8 cellular contexts compared by ENCODE assay signal in the genomic region with DNA sequence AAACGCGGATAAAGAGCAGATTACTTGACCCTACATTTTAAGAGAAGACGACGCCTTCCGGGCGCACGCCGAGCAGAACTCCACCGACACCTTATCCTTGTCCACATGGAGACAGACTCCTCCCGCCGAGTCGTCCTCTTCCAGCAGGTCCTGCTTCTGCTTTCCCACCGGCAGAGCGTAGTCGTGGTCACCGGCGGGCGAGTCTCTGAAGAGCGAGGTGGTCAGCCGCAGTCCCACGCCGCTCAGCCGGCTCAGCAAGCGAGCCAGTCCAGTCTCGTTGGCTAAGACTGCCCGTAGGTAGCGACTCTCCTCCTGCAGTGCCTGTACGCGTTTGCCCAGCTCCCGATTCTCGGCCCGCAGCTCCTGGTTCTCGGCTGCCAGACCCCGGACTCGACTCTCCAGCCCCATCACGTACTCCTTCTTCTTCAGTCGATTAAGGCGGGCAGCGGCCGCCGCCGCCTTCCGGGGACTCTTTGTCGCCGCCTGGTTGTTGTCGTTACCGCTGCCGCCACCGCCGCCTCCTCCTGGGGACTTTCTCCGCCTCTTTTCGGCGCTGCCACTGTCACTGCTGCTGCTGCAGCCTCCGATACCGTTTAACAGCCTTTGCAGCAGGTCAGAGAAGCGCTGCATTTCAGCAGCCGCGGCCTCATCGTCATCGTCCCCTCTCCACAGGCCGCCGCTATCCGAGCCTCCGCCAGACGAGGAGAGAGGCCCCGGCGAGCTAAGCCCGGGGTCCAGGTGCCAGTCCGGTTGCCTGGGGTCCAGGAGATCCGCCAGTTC. TPM values are rescaled to one million over a fixed set of nuclear protein-coding genes. Genes with fewer than 3 reads are reported as not detected.
DNase-seq lines count a peak whose midpoint lies in the region; ATAC-seq, FAIRE-seq and TF ChIP-seq lines count a peak whose summit lies in the region.

No MANE protein-coding gene starts in this region.

- in situ Hi-C loops in mammary epithelial cell (cut with MboI; ENCODE audit: low sequenced_read_pairs in 2 of 2), result loop anchor here in 1 of 2 donors (10.0 kb wide), 1 partner anchor 161 kb away; no protein-coding TSS in a partner anchor

- TF ChIP-seq CTCF in A549 (IDR thresholded peaks at IDR 0.05), result peak; percentile 40; the same call in 2 of the 3 replicates
- no peak for TF ChIP-seq CTCF in WI38 (IDR thresholded peaks at IDR 0.05; ENCODE audit: low read depth, low read length)
- TF ChIP-seq CTCF in mammary epithelial cell (conservative IDR thresholded peaks at IDR 0.05 in 1 of 2, IDR thresholded peaks at IDR 0.05 in 1 of 2; ENCODE audit: extremely low read depth in 1 of 2, insufficient read depth in 1 of 2, low read depth in 1 of 2, low read length in 2 of 2), result peak in 1 of 2 donors; percentile 48
- peak in 2 of 3 experiments; percentile 43 to 46 for TF ChIP-seq CTCF in keratinocyte (optimal IDR thresholded peaks at IDR 0.05 in 1 of 3, IDR thresholded peaks at IDR 0.05 in 1 of 3, conservative IDR thresholded peaks at IDR 0.05 in 1 of 3; ENCODE audit: extremely low read depth in 1 of 3, insufficient read depth in 2 of 3, low read length in 3 of 3)

- H4K20me1 ChIP-seq in mammary epithelial cell (ENCODE audit: insufficient read depth, low read length) (peaks cover 8% of the 10 kb centered on the region), keratinocyte (ENCODE audit: control insufficient read depth, extremely low read depth, insufficient read depth, low read length) (peaks cover 20% of the 10 kb centered on the region)

- CTCF ChIA-PET in A549 (lab: Yijun Ruan, JAX) (interaction anchor here (0.8 to 2.8 kb wide), 9 partner anchors 13 to 180 kb away, joined by 3 to 11 read pairs (median 4); a partner anchor contains a TSS), mammary epithelial cell (lab: Charles Lee; ENCODE audit: low non-redundant PET) (interaction anchor here (0.6 kb wide), 1 partner anchor 15 kb away, joined by 3 read pairs; no protein-coding TSS in a partner anchor)

- FAIRE-seq in A549 (lab: Jason Lieb, UNC) (no peak), keratinocyte (lab: Jason Lieb, UNC) (no peak)

- H3K79me2 ChIP-seq in mammary epithelial cell (ENCODE audit: insufficient read depth, low read length), result peaks cover 58% of the 10 kb centered on the region
- H3K79me2 ChIP-seq in keratinocyte (ENCODE audit: control insufficient read depth, insufficient read depth, low read length), result peaks cover 58% of the 10 kb centered on the region

- WGBS in A549 (ENCODE audit: missing lambda C conversion rate), result 2% methylated on average over 42 of the region's 70 CpGs
- WGBS in mammary epithelial cell (ENCODE audit: low coverage, missing lambda C conversion rate), result under 1% methylated on average over 47 of the region's 70 CpGs

- H3K4me2 ChIP-seq in A549 (peak overlapping the region; percentile 94), mammary epithelial cell (ENCODE audit: insufficient read depth, low read depth, low read length) (peak overlapping the region; percentile 90), keratinocyte (ENCODE audit: control insufficient read depth, extremely low read depth, insufficient read depth, low read depth, low read length) (peak overlapping the region; percentile 95)

- peaks cover 10% of the 10 kb centered on the region for H3K36me3 ChIP-seq in mammary epithelial cell (ENCODE audit: insufficient read depth, low read length)
- H3K36me3 ChIP-seq in keratinocyte (ENCODE audit: control insufficient read depth in 2 of 2, extremely low read depth in 1 of 2, insufficient read depth in 2 of 2, low read length in 2 of 2), result no peaks in the 10 kb centered on the region

- BruUV-seq in mammary epithelial cell (replicated peaks; lab: Mats Ljungman, UMichigan), result no TSS peak

- no peaks in the 10 kb centered on the region for H3K9me1 ChIP-seq in keratinocyte (ENCODE audit: control insufficient read depth, extremely low read depth, insufficient read depth, low read length)

- TF ChIP-seq POLR2A in A549 (IDR thresholded peaks at IDR 0.05; ENCODE audit: low read length) (no peak), GM18505 (IDR thresholded peaks at IDR 0.05; ENCODE audit: borderline replicate concordance, extremely low read depth, insufficient read depth, insufficient read length) (peak; percentile 62)

- H3K27ac ChIP-seq in A549, result peak overlapping the region; percentile 95 to 96
- H3K27ac ChIP-seq in mammary epithelial cell (ENCODE audit: insufficient read depth, low read depth, low read length), result peak overlapping the region; percentile 93
- H3K27ac ChIP-seq in keratinocyte (ENCODE audit: control insufficient read depth, insufficient read depth, low read length), result peak overlapping the region; percentile 95

- POLR2A ChIA-PET in A549 (lab: Yijun Ruan, JAX), result interaction anchor here (1.1 to 3.7 kb wide), 10 partner anchors 8 to 846 kb away, joined by 3 to 37 read pairs (median 4); a partner anchor contains a TSS

- intact Hi-C loops in mammary epithelial cell (cut with micrococcal nuclease), result loop anchor here (1.0 to 2.0 kb wide), 3 partner anchors 35 to 162 kb away; a partner anchor contains a TSS

- dilution Hi-C loops in mammary epithelial cell (cut with HindIII; ENCODE audit: low sequenced_read_pairs), result no loop called here
- dilution Hi-C loops in keratinocyte (cut with MboI; ENCODE audit: extremely low pct_ligation_motif_present, low sequenced_read_pairs), result no loop called here

- H2AFZ ChIP-seq in mammary epithelial cell (ENCODE audit: low read depth, low read length) (peak overlapping the region; percentile 79), keratinocyte (ENCODE audit: control insufficient read depth, low read length) (peak overlapping the region; percentile 75)

- H3K4me3 ChIP-seq in A549, result peak overlapping the region; percentile 87
- peak overlapping the region; percentile 84 for H3K4me3 ChIP-seq in WI38 (ENCODE audit: low read depth, low read length)
- peak overlapping the region; percentile 69 to 89 (median 88) for H3K4me3 ChIP-seq in mammary epithelial cell (replicated peaks in 1 of 3; ENCODE audit: insufficient read depth in 1 of 3, low read depth in 2 of 3, low read length in 3 of 3)
- H3K4me3 ChIP-seq in keratinocyte (ENCODE audit: control insufficient read depth in 2 of 3, extremely low read depth in 1 of 3, insufficient read depth in 2 of 3, low read depth in 1 of 3, low read length in 3 of 3), result peak overlapping the region; percentile 80 to 95 (median 86)

- DNase-seq in A549 (ENCODE audit: low read depth in 1 of 2, low spot score in 1 of 2) (peak; percentile 52 to 76), NCI-H187 (lab: John Stamatoyannopoulos, UW) (peak; percentile 35 to 38), mammary epithelial cell (peak; percentile 60), keratinocyte (ENCODE audit: low read depth, low spot score) (no peak)
- DNase-seq in stimulated activated CD4-positive, alpha-beta T cell treated with anti-CD3 and anti-CD28 coated beads, Interleukin-15, amount 100 ng/mL, for 24 hours, result peak; percentile 88

- peak; percentile 15 to 22; a peak in 3 of 5 replicates for TF ChIP-seq RAD21 in A549 (conservative IDR thresholded peaks at IDR 0.05 in 1 of 2, IDR thresholded peaks at IDR 0.05 in 1 of 2)

- H3K9me3 ChIP-seq in A549 (no peaks in the 10 kb centered on the region), mammary epithelial cell (replicated peaks; ENCODE audit: insufficient read depth, low read length) (no peaks in the 10 kb centered on the region), keratinocyte (ENCODE audit: control insufficient read depth, low read depth, low read length) (no peaks in the 10 kb centered on the region)

- ATAC-seq in A549, result peak; percentile 72 to 80
- ATAC-seq in GM18505 (IDR thresholded peaks at IDR 0.05; ENCODE audit: unreplicated experiment), result peak; percentile 57
- peak; percentile 73 for ATAC-seq in HG02938 (IDR thresholded peaks at IDR 0.05; ENCODE audit: unreplicated experiment)

- peak overlapping the region; percentile 86 for H3K9ac ChIP-seq in mammary epithelial cell (ENCODE audit: insufficient read depth, low read length)
- peak overlapping the region; percentile 96 for H3K9ac ChIP-seq in keratinocyte (ENCODE audit: control insufficient read depth, extremely low read depth, insufficient read depth, low read length)

- H3K27me3 ChIP-seq in mammary epithelial cell (ENCODE audit: insufficient read depth, low read length) (no peaks in the 10 kb centered on the region), keratinocyte (ENCODE audit: control insufficient read depth, extremely low read depth, insufficient read depth, low read length) (no peaks in the 10 kb centered on the region)

- no peak for TF ChIP-seq EP300 in A549 (IDR thresholded peaks at IDR 0.05)

- H3K4me1 ChIP-seq in A549 (peaks cover 36% of the 10 kb centered on the region), mammary epithelial cell (ENCODE audit: insufficient read depth, low read length) (peaks cover 3% of the 10 kb centered on the region), keratinocyte (ENCODE audit: control insufficient read depth, extremely low read depth, insufficient read depth, low read length) (peaks cover 23% of the 10 kb centered on the region)

RNA-seq across cellular contexts. Expression of a gene that starts 1.0 kb away (rescaled TPM):
- 58.5 and 61.8 TPM in 2 replicates for polyA plus RNA-seq in A549 (2011; rRNA removed)
- 30.7 and 32.7 TPM in 2 replicates for polyA plus RNA-seq in A549 (2012; cell fraction: cytosol; rRNA removed)
- 99.6 and 113 TPM in 2 replicates for polyA plus RNA-seq in A549 (2012; cell fraction: nucleus; rRNA removed)
- 48.2 to 58.6 TPM (median 57.8 TPM) in 3 replicates for polyA plus RNA-seq in A549 (2017; fragmentation: RNase III; extraction: RNeasy Plus Mini Kit Qiagen cat#74134 plus additional on column Dnase treatment)
- polyA minus RNA-seq in A549 (2011; rRNA and poly(A)+ RNA removed), result 29.4 and 31.3 TPM in 2 replicates
- 10 to 100 TPM; 26.1 to 30.2 TPM for total RNA-seq in mammary epithelial cell
- 8.7 TPM for polyA plus RNA-seq in mammary epithelial cell
- 12.3 TPM for polyA minus RNA-seq in mammary epithelial cell
- polyA plus RNA-seq in keratinocyte, result 9.1 to 23.8 TPM (median 20.1 TPM) in 3 replicates
- 30.4 TPM for polyA plus RNA-seq in keratinocyte (2011; ENCODE audit: low read depth)
- polyA plus RNA-seq in keratinocyte (2011; cell fraction: cytosol; rRNA removed), result 2.5 and 4.2 TPM in 2 replicates
- 58.7 and 79.8 TPM in 2 replicates for polyA plus RNA-seq in keratinocyte (2011; cell fraction: nucleus; rRNA removed)
- polyA plus RNA-seq in keratinocyte (2012; ENCODE audit: low replicate concordance), result 9.6 and 20.4 TPM in 2 replicates
- polyA minus RNA-seq in keratinocyte, result 2.6 to 18.8 TPM (median 7.4 TPM) in 3 replicates
- 7.3 TPM for polyA minus RNA-seq in keratinocyte (2011; cell fraction: cytosol; rRNA and poly(A)+ RNA removed)
- polyA minus RNA-seq in keratinocyte (2011; cell fraction: nucleus; rRNA and poly(A)+ RNA removed), result 14.8 and 21.6 TPM in 2 replicates

RNA-seq across cellular contexts. Expression of a gene that starts 16.2 kb away (rescaled TPM):
- polyA plus RNA-seq in A549 (2011; rRNA removed), result 101 and 123 TPM in 2 replicates
- 34.9 and 41.4 TPM in 2 replicates for polyA plus RNA-seq in A549 (2012; cell fraction: cytosol; rRNA removed)
- polyA plus RNA-seq in A549 (2012; cell fraction: nucleus; rRNA removed), result 7.9 and 9.4 TPM in 2 replicates
- polyA plus RNA-seq in A549 (2017; fragmentation: RNase III; extraction: RNeasy Plus Mini Kit Qiagen cat#74134 plus additional on column Dnase treatment), result 74.9 to 79.4 TPM (median 76.2 TPM) in 3 replicates
- 9.0 and 11.4 TPM in 2 replicates for polyA minus RNA-seq in A549 (2011; rRNA and poly(A)+ RNA removed)
- total RNA-seq in mammary epithelial cell, result 10 to 100 TPM; 21.5 to 28.1 TPM
- polyA plus RNA-seq in mammary epithelial cell, result 30.2 TPM
- 7.3 TPM for polyA minus RNA-seq in mammary epithelial cell
- 32.9 to 70.2 TPM (median 45.3 TPM) in 3 replicates for polyA plus RNA-seq in keratinocyte
- polyA plus RNA-seq in keratinocyte (2011; ENCODE audit: low read depth), result 6.0 TPM
- 32.3 and 73.5 TPM in 2 replicates for polyA plus RNA-seq in keratinocyte (2011; cell fraction: cytosol; rRNA removed)
- polyA plus RNA-seq in keratinocyte (2011; cell fraction: nucleus; rRNA removed), result 15.7 and 24.8 TPM in 2 replicates
- 33.0 and 46.1 TPM in 2 replicates for polyA plus RNA-seq in keratinocyte (2012; ENCODE audit: low replicate concordance)
- polyA minus RNA-seq in keratinocyte, result 4.1 to 24.3 TPM (median 15.4 TPM) in 3 replicates
- polyA minus RNA-seq in keratinocyte (2011; cell fraction: cytosol; rRNA and poly(A)+ RNA removed), result 10.2 TPM
- polyA minus RNA-seq in keratinocyte (2011; cell fraction: nucleus; rRNA and poly(A)+ RNA removed), result 1.9 and 3.3 TPM in 2 replicates

RNA-seq across cellular contexts. Expression of a gene that starts 22.0 kb away (rescaled TPM):
- polyA plus RNA-seq in A549 (2011; rRNA removed), result 0.05 and 0.07 TPM in 2 replicates
- 0.03 TPM in 2 replicates for polyA plus RNA-seq in A549 (2012; cell fraction: cytosol; rRNA removed)
- polyA plus RNA-seq in A549 (2012; cell fraction: nucleus; rRNA removed), result 0.09 and 0.13 TPM in 2 replicates
- not detected in 3 replicates for polyA plus RNA-seq in A549 (2017; fragmentation: RNase III; extraction: RNeasy Plus Mini Kit Qiagen cat#74134 plus additional on column Dnase treatment)
- polyA minus RNA-seq in A549 (2011; rRNA and poly(A)+ RNA removed), result 0.29 and 0.33 TPM in 2 replicates
- total RNA-seq in mammary epithelial cell, result 1 to 10 TPM in 1 of 2 donors, under 1 TPM in 1; 0.56 to 2.0 TPM
- polyA plus RNA-seq in mammary epithelial cell, result not detected
- polyA minus RNA-seq in mammary epithelial cell, result not detected
- polyA plus RNA-seq in keratinocyte, result 0.09 to 0.54 TPM (median 0.31 TPM) in 3 replicates
- 0.81 TPM for polyA plus RNA-seq in keratinocyte (2011; ENCODE audit: low read depth)
- 0.13 and 0.22 TPM in 2 replicates for polyA plus RNA-seq in keratinocyte (2011; cell fraction: cytosol; rRNA removed)
- polyA plus RNA-seq in keratinocyte (2011; cell fraction: nucleus; rRNA removed), result 0.23 and 0.37 TPM in 2 replicates
- 0.23 and 0.36 TPM in 2 replicates for polyA plus RNA-seq in keratinocyte (2012; ENCODE audit: low replicate concordance)
- 0.30 to 0.32 TPM in 2 of 3 replicates, not detected in the other for polyA minus RNA-seq in keratinocyte
- not detected for polyA minus RNA-seq in keratinocyte (2011; cell fraction: cytosol; rRNA and poly(A)+ RNA removed)
- 1.2 TPM in 1 of 2 replicates, not detected in the other for polyA minus RNA-seq in keratinocyte (2011; cell fraction: nucleus; rRNA and poly(A)+ RNA removed)

RNA-seq across cellular contexts. Expression of a gene that starts 35.6 kb away (rescaled TPM):
- polyA plus RNA-seq in A549 (2011; rRNA removed), result 88.9 and 114 TPM in 2 replicates
- polyA plus RNA-seq in A549 (2012; cell fraction: cytosol; rRNA removed), result 27.6 and 30.6 TPM in 2 replicates
- 10.0 and 25.9 TPM in 2 replicates for polyA plus RNA-seq in A549 (2012; cell fraction: nucleus; rRNA removed)
- polyA plus RNA-seq in A549 (2017; fragmentation: RNase III; extraction: RNeasy Plus Mini Kit Qiagen cat#74134 plus additional on column Dnase treatment), result 70.6 to 82.4 TPM (median 75.0 TPM) in 3 replicates
- polyA minus RNA-seq in A549 (2011; rRNA and poly(A)+ RNA removed), result 10.7 and 15.5 TPM in 2 replicates
- total RNA-seq in mammary epithelial cell, result 10 to 100 TPM; 36.0 to 46.1 TPM
- polyA plus RNA-seq in mammary epithelial cell, result 40.3 TPM
- 29.4 TPM for polyA minus RNA-seq in mammary epithelial cell
- polyA plus RNA-seq in keratinocyte, result 52.6 to 105 TPM (median 65.6 TPM) in 3 replicates
- polyA plus RNA-seq in keratinocyte (2011; ENCODE audit: low read depth), result 16.8 TPM
- 67.2 and 133 TPM in 2 replicates for polyA plus RNA-seq in keratinocyte (2011; cell fraction: cytosol; rRNA removed)
- 45.5 and 62.4 TPM in 2 replicates for polyA plus RNA-seq in keratinocyte (2011; cell fraction: nucleus; rRNA removed)
- 50.2 and 63.8 TPM in 2 replicates for polyA plus RNA-seq in keratinocyte (2012; ENCODE audit: low replicate concordance)
- polyA minus RNA-seq in keratinocyte, result 1.9 to 25.6 TPM (median 14.6 TPM) in 3 replicates
- polyA minus RNA-seq in keratinocyte (2011; cell fraction: cytosol; rRNA and poly(A)+ RNA removed), result 11.7 TPM
- polyA minus RNA-seq in keratinocyte (2011; cell fraction: nucleus; rRNA and poly(A)+ RNA removed), result 4.5 and 9.4 TPM in 2 replicates

RNA-seq across cellular contexts. Expression of a gene that starts 36.8 kb away (rescaled TPM):
- polyA plus RNA-seq in A549 (2011; rRNA removed) (0.66 and 0.79 TPM in 2 replicates), A549 (2017; fragmentation: RNase III; extraction: RNeasy Plus Mini Kit Qiagen cat#74134 plus additional on column Dnase treatment) (0.26 to 0.40 TPM (median 0.31 TPM) in 3 replicates), mammary epithelial cell (0.24 TPM), keratinocyte (0.19 to 0.55 TPM (median 0.37 TPM) in 3 replicates)
- polyA plus RNA-seq in A549 (2012; cell fraction: cytosol; rRNA removed), result 0.12 and 0.19 TPM in 2 replicates
- polyA plus RNA-seq in A549 (2012; cell fraction: nucleus; rRNA removed), result 0.11 and 0.13 TPM in 2 replicates
- 0.73 and 0.99 TPM in 2 replicates for polyA minus RNA-seq in A549 (2011; rRNA and poly(A)+ RNA removed)
- 1 to 10 TPM in 1 of 2 donors, under 1 TPM in 1; 0.92 to 1.8 TPM for total RNA-seq in mammary epithelial cell
- polyA minus RNA-seq in mammary epithelial cell (not detected), keratinocyte (1.2 to 1.5 TPM in 2 of 3 replicates, not detected in the other)
- polyA plus RNA-seq in keratinocyte (2011; ENCODE audit: low read depth), result 3.7 TPM
- 0.23 and 0.43 TPM in 2 replicates for polyA plus RNA-seq in keratinocyte (2011; cell fraction: cytosol; rRNA removed)
- 0.62 and 0.72 TPM in 2 replicates for polyA plus RNA-seq in keratinocyte (2011; cell fraction: nucleus; rRNA removed)
- 0.45 and 0.87 TPM in 2 replicates for polyA plus RNA-seq in keratinocyte (2012; ENCODE audit: low replicate concordance)
- not detected for polyA minus RNA-seq in keratinocyte (2011; cell fraction: cytosol; rRNA and poly(A)+ RNA removed)
- polyA minus RNA-seq in keratinocyte (2011; cell fraction: nucleus; rRNA and poly(A)+ RNA removed), result 1.1 and 1.9 TPM in 2 replicates
